Comparison of ENCODE assay signal across 16 cellular contexts in genomic region chr6:157224178-157224956, GRCh38.
A peak's percentile ranks its signal among the peaks of the same experiment; 100 is the strongest.
DNase-seq lines count a peak whose midpoint lies in the region; ATAC-seq, FAIRE-seq and TF ChIP-seq lines count a peak whose summit lies in the region.
"Had no signal": no experiment of that assay in that cellular context is flagged by ENCODE, and none has a peak within 500 bp of the region (broad histone marks: within the 10 kb centered on the region; RNA-seq: fewer than 3 reads in every experiment).

No MANE protein-coding gene starts in this region.

- POLR2A ChIA-PET in activated CD4-positive, alpha-beta memory T cell treated with anti-CD3 and anti-CD28 coated beads, Interleukin-2, amount 10 ng/mL, durations not matched to agents 7 days and 5 days (lab: Charles Lee) = interaction anchor here (1.2 kb wide), 3 partner anchors 11 to 50 kb away, joined by 3 to 4 read pairs (median 3); no protein-coding TSS in a partner anchor
- POLR2A ChIA-PET in activated CD4-positive, alpha-beta memory T cell treated with anti-CD3 and anti-CD28 coated beads for 36 hours (lab: Charles Lee) = interaction anchor here (0.9 to 1.8 kb wide), 2 partner anchors 10 to 11 kb away, joined by 3 to 4 read pairs; no protein-coding TSS in a partner anchor

- TF ChIP-seq CTCF in glutamatergic neuron (IDR thresholded peaks at IDR 0.05; ENCODE audit: partially characterized antibody, unreplicated experiment) = no peak
- no peak for TF ChIP-seq CTCF in type B pancreatic cell (conservative IDR thresholded peaks at IDR 0.05)

- no peak overlapping the region for H3K4me3 Mint-ChIP-seq in activated CD4-positive, alpha-beta memory T cell treated with anti-CD3 and anti-CD28 coated beads, Interleukin-2, amount 10 ng/mL, durations not matched to agents 7 days and 5 days
- H3K4me3 Mint-ChIP-seq in activated CD4-positive, alpha-beta memory T cell treated with anti-CD3 and anti-CD28 coated beads for 36 hours = no peak overlapping the region
- H3K4me3 Mint-ChIP-seq in glutamatergic neuron (ENCODE audit: unreplicated experiment) (peak overlapping the region; percentile 64), type B pancreatic cell (no peak overlapping the region)
- H3K4me3 Mint-ChIP-seq: activated T-helper 1 cell treated with anti-CD3 and anti-CD28 coated beads, Interleukin-12 subunit alpha, Interleukin-12 subunit beta, Interleukin-2, Interleukin-4 antibody, amounts not matched to agents 30 ng/mL and 10 ng/mL and 1 ng/mL, durations not matched to agents 14 hours and 24 hours and 36 hours; natural killer cell treated with Interleukin-12 subunit alpha and Interleukin-12 subunit beta and Interleukin-15 and Interleukin-18, amount 100 ng/mL, for 72 hours had no signal

- CTCF ChIA-PET in activated CD4-positive, alpha-beta memory T cell treated with anti-CD3 and anti-CD28 coated beads, Interleukin-2, amount 10 ng/mL, durations not matched to agents 7 days and 5 days (lab: Charles Lee) = interaction anchor here (0.8 kb wide), 1 partner anchor 11 kb away, joined by 4 read pairs; no protein-coding TSS in a partner anchor
- CTCF ChIA-PET in activated CD4-positive, alpha-beta memory T cell treated with anti-CD3 and anti-CD28 coated beads for 36 hours (lab: Charles Lee) = interaction anchor here (4.4 kb wide), 1 partner anchor 12 kb away, joined by 24 read pairs; no protein-coding TSS in a partner anchor

- H3K27ac Mint-ChIP-seq in activated CD4-positive, alpha-beta memory T cell treated with anti-CD3 and anti-CD28 coated beads, Interleukin-2, amount 10 ng/mL, durations not matched to agents 7 days and 5 days = no peak overlapping the region
- H3K27ac Mint-ChIP-seq in activated CD4-positive, alpha-beta memory T cell treated with anti-CD3 and anti-CD28 coated beads for 36 hours = no peak overlapping the region
- H3K27ac Mint-ChIP-seq in glutamatergic neuron (ENCODE audit: unreplicated experiment) = peak overlapping the region; percentile 97
- H3K27ac Mint-ChIP-seq in type B pancreatic cell = no peak overlapping the region
- H3K27ac Mint-ChIP-seq: activated T-helper 1 cell treated with anti-CD3 and anti-CD28 coated beads, Interleukin-12 subunit alpha, Interleukin-12 subunit beta, Interleukin-2, Interleukin-4 antibody, amounts not matched to agents 30 ng/mL and 10 ng/mL and 1 ng/mL, durations not matched to agents 14 hours and 24 hours and 36 hours; natural killer cell treated with Interleukin-12 subunit alpha and Interleukin-12 subunit beta and Interleukin-15 and Interleukin-18, amount 100 ng/mL, for 72 hours had no signal

- peaks cover 64% of the 10 kb centered on the region for H3K4me1 Mint-ChIP-seq in activated CD4-positive, alpha-beta memory T cell treated with anti-CD3 and anti-CD28 coated beads, Interleukin-2, amount 10 ng/mL, durations not matched to agents 7 days and 5 days
- peaks cover 51% of the 10 kb centered on the region for H3K4me1 Mint-ChIP-seq in activated CD4-positive, alpha-beta memory T cell treated with anti-CD3 and anti-CD28 coated beads for 36 hours (ENCODE audit: low read depth)
- H3K4me1 Mint-ChIP-seq in glutamatergic neuron (ENCODE audit: low read depth, unreplicated experiment) = peaks cover 46% of the 10 kb centered on the region
- H3K4me1 Mint-ChIP-seq in type B pancreatic cell (ENCODE audit: unreplicated experiment) = peaks cover 30% of the 10 kb centered on the region

- FAIRE-seq in urothelium cell line (lab: Jason Lieb, UNC) = no peak
- FAIRE-seq: A204.1 had no signal

- ATAC-seq in HG03460 (IDR thresholded peaks at IDR 0.05; ENCODE audit: unreplicated experiment) (peak; percentile 51), GM21381 (IDR thresholded peaks at IDR 0.05; ENCODE audit: unreplicated experiment) (no peak)
- ATAC-seq: natural killer cell treated with Interleukin-12 subunit alpha and Interleukin-12 subunit beta and Interleukin-15 and Interleukin-18, amount 100 ng/mL, for 72 hours had no signal

- DNase-seq in activated CD4-positive, alpha-beta memory T cell treated with anti-CD3 and anti-CD28 coated beads, Interleukin-2, amount 10 ng/mL, durations not matched to agents 7 days and 5 days = peak; percentile 14
- no peak for DNase-seq in activated CD4-positive, alpha-beta memory T cell treated with anti-CD3 and anti-CD28 coated beads for 36 hours
- peak; percentile 69 for DNase-seq in glutamatergic neuron
- DNase-seq in type B pancreatic cell (ENCODE audit: extremely low spot score, unreplicated experiment) = peak; percentile 55
- DNase-seq in urothelium cell line (ENCODE audit: low spot score) = no peak
- DNase-seq in amygdala (lab: John Stamatoyannopoulos, UW) = no peak
- DNase-seq: adrenal gland; CD4-positive, alpha-beta memory T cell; foreskin melanocyte; KBM-7; NCI-H1105 treated with DMSO at 0.1 percent for 48 hours had no signal

- no peaks in the 10 kb centered on the region for H3K36me3 Mint-ChIP-seq in activated CD4-positive, alpha-beta memory T cell treated with anti-CD3 and anti-CD28 coated beads, Interleukin-2, amount 10 ng/mL, durations not matched to agents 7 days and 5 days (ENCODE audit: low read depth)
- H3K36me3 Mint-ChIP-seq in activated CD4-positive, alpha-beta memory T cell treated with anti-CD3 and anti-CD28 coated beads for 36 hours = no peaks in the 10 kb centered on the region
- H3K36me3 Mint-ChIP-seq in glutamatergic neuron (ENCODE audit: unreplicated experiment) (no peaks in the 10 kb centered on the region), type B pancreatic cell (no peaks in the 10 kb centered on the region)
- H3K36me3 Mint-ChIP-seq: CD4-positive, alpha-beta memory T cell; natural killer cell treated with Interleukin-12 subunit alpha and Interleukin-12 subunit beta and Interleukin-15 and Interleukin-18, amount 100 ng/mL, for 72 hours had no signal

- no peaks in the 10 kb centered on the region for H3K9me3 Mint-ChIP-seq in activated CD4-positive, alpha-beta memory T cell treated with anti-CD3 and anti-CD28 coated beads, Interleukin-2, amount 10 ng/mL, durations not matched to agents 7 days and 5 days
- H3K9me3 Mint-ChIP-seq in activated CD4-positive, alpha-beta memory T cell treated with anti-CD3 and anti-CD28 coated beads for 36 hours = no peaks in the 10 kb centered on the region
- H3K9me3 Mint-ChIP-seq in glutamatergic neuron (ENCODE audit: unreplicated experiment) (peaks cover 20% of the 10 kb centered on the region), type B pancreatic cell (no peaks in the 10 kb centered on the region)
- H3K9me3 Mint-ChIP-seq: activated T-helper 1 cell treated with anti-CD3 and anti-CD28 coated beads, Interleukin-12 subunit alpha, Interleukin-12 subunit beta, Interleukin-2, Interleukin-4 antibody, amounts not matched to agents 30 ng/mL and 10 ng/mL and 1 ng/mL, durations not matched to agents 14 hours and 24 hours and 36 hours; natural killer cell treated with Interleukin-12 subunit alpha and Interleukin-12 subunit beta and Interleukin-15 and Interleukin-18, amount 100 ng/mL, for 72 hours had no signal

- no peaks in the 10 kb centered on the region for H3K27me3 Mint-ChIP-seq in activated CD4-positive, alpha-beta memory T cell treated with anti-CD3 and anti-CD28 coated beads, Interleukin-2, amount 10 ng/mL, durations not matched to agents 7 days and 5 days
- no peaks in the 10 kb centered on the region for H3K27me3 Mint-ChIP-seq in activated CD4-positive, alpha-beta memory T cell treated with anti-CD3 and anti-CD28 coated beads for 36 hours
- H3K27me3 Mint-ChIP-seq in glutamatergic neuron (ENCODE audit: unreplicated experiment) = peaks cover 28% of the 10 kb centered on the region
- H3K27me3 Mint-ChIP-seq in type B pancreatic cell = peaks cover 6% of the 10 kb centered on the region
- H3K27me3 Mint-ChIP-seq: CD4-positive, alpha-beta memory T cell had no signal

- intact Hi-C loops in activated CD4-positive, alpha-beta memory T cell treated with anti-CD3 and anti-CD28 coated beads for 36 hours (cut with micrococcal nuclease) = loop anchor here (5.0 kb wide), 1 partner anchor 122 kb away; no protein-coding TSS in a partner anchor

Comparison
In these comparisons a context has a peak if more than half of its experiments do, and no peak if none do; other contexts are left out.
1. DNase-seq: peak in activated CD4-positive, alpha-beta memory T cell treated with anti-CD3 and anti-CD28 coated beads, Interleukin-2, amount 10 ng/mL, durations not matched to agents 7 days and 5 days (single experiment), glutamatergic neuron (single experiment) and type B pancreatic cell (single experiment); none in activated CD4-positive, alpha-beta memory T cell treated with anti-CD3 and anti-CD28 coated beads for 36 hours (single experiment), urothelium cell line (single experiment) and amygdala (0 of 56).